ENCODE assay signal across 32 cellular contexts in the genomic region with DNA sequence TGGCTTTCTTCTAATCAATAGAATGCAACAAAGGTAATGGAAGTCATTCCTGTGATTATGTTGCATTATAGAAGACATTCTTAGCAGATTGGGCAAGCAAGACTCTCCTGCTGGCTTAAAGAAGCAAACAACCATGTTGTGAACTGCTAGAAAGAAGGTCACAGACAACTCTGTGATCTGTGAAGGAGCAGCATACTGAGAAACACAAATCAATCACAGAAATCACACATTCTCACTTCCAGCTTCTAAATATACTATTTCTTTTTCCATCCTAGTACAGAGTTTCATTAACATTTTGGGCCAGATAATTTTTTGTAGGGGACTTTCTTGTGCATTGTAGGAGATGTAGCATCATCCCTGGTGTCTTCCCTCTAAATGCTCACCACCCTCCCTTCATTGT.
"Had no signal": no experiment of that assay in that cellular context is flagged by ENCODE, and none has a peak within 500 bp of the region (broad histone marks: within the 10 kb centered on the region; RNA-seq: fewer than 3 reads in every experiment).

No MANE protein-coding gene starts in this region.

- H3K4me3 ChIP-seq: esophagus muscularis mucosa, gastrocnemius medialis, heart left ventricle had no signal

- DNase-seq: activated B cell treated with CpG ODN at 0.5 μM for 24 hours; activated CD4-positive, alpha-beta T cell treated with anti-CD3 and anti-CD28 coated beads for 48 hours; activated CD4-positive, alpha-beta T cell treated with anti-CD3 and anti-CD28 coated beads, Interleukin-2, amount 50 U/mL, for 1 hour; activated CD4-positive, alpha-beta T cell treated with anti-CD3 and anti-CD28 coated beads, Interleukin-2, amount 50 U/mL, for 48 hours; activated CD8-positive, alpha-beta memory T cell treated with anti-CD3 and anti-CD28 coated beads for 24 hours; activated CD8-positive, alpha-beta T cell treated with anti-CD3 and anti-CD28 coated beads for 36 hours; activated effector memory CD4-positive, alpha-beta T cell treated with Interleukin-2 at 50 U/mL for 16 hours; activated gamma-delta T cell treated with Interleukin-2 at 50 U/mL for 16 hours; activated naive CD4-positive, alpha-beta T cell treated with anti-CD3 and anti-CD28 coated beads, Interleukin-2, amount 50 U/mL, for 16 hours; activated naive CD4-positive, alpha-beta T cell treated with Interleukin-2 at 50 U/mL for 16 hours; activated T-cell treated with anti-CD3 and anti-CD28 coated beads, Interleukin-2, amount 50 U/mL, for 4 hours; amniotic stem cell; anterior cingulate cortex; brain microvascular endothelial cell; caudate nucleus; cortex of kidney; dermis blood vessel endothelial cell; effector CD4-positive, alpha-beta T cell; effector memory CD8-positive, alpha-beta T cell; erythroblast; foreskin keratinocyte; gastrocnemius medialis; glutamatergic neuron; heart left ventricle; T1000; WERI-Rb-1 had no signal

- H3K9me3 ChIP-seq: esophagus muscularis mucosa, gastrocnemius medialis, heart left ventricle had no signal

- H3K4me1 ChIP-seq: esophagus muscularis mucosa, foreskin keratinocyte, gastrocnemius medialis, heart left ventricle had no signal

- H3K36me3 ChIP-seq: brain microvascular endothelial cell, esophagus muscularis mucosa, gastrocnemius medialis, heart left ventricle, WERI-Rb-1 had no signal

- H3K27ac ChIP-seq: brain microvascular endothelial cell, esophagus muscularis mucosa, foreskin keratinocyte, gastrocnemius medialis, heart left ventricle, WERI-Rb-1 had no signal

- H3K27me3 ChIP-seq: brain microvascular endothelial cell, gastrocnemius medialis had no signal

- FAIRE-seq: astrocyte, bronchial epithelial cell, colon had no signal

- ATAC-seq: activated CD4-positive, CD25-positive, alpha-beta regulatory T cell treated with anti-CD3 and anti-CD28 coated beads, Interleukin-2, amount 50 U/mL, for 24 hours; activated CD8-positive, alpha-beta T cell treated with anti-CD3 and anti-CD28 coated beads for 36 hours; activated T-cell treated with anti-CD3 and anti-CD28 coated beads, Interleukin-2, amount 50 U/mL, for 4 hours; activated T-helper 17 cell treated with anti-CD3 and anti-CD28 coated beads, Interleukin-2, amount 50 U/mL, for 72 hours; effector memory CD8-positive, alpha-beta T cell; foreskin keratinocyte; gastrocnemius medialis; heart left ventricle had no signal
